15 cellular contexts compared by ENCODE assay signal in genomic region chr17:19275457-19276082, GRCh38.
"Had no signal": no experiment of that assay in that cellular context is flagged by ENCODE, and none has a peak within 500 bp of the region (broad histone marks: within the 10 kb centered on the region; RNA-seq: fewer than 3 reads in every experiment).

No MANE protein-coding gene starts in this region.

- H3K27me3 Mint-ChIP-seq: activated CD8-positive, alpha-beta memory T cell treated with anti-CD3 and anti-CD28 coated beads, Interleukin-2, amount 10 ng/mL, durations not matched to agents 7 days and 5 days; type B pancreatic cell had no signal

- H3K27ac Mint-ChIP-seq: activated CD8-positive, alpha-beta memory T cell treated with anti-CD3 and anti-CD28 coated beads, Interleukin-2, amount 10 ng/mL, durations not matched to agents 7 days and 5 days; activated naive CD8-positive, alpha-beta T cell treated with anti-CD3 and anti-CD28 coated beads for 36 hours; activated T-cell treated with anti-CD3 and anti-CD28 coated beads, Interleukin-2, amount 50 U/mL, for 24 hours; T-helper 17 cell; type B pancreatic cell had no signal

- H3K9me3 Mint-ChIP-seq: activated naive CD8-positive, alpha-beta T cell treated with anti-CD3 and anti-CD28 coated beads for 36 hours; activated T-cell treated with anti-CD3 and anti-CD28 coated beads, Interleukin-2, amount 50 U/mL, for 24 hours; type B pancreatic cell had no signal

- ATAC-seq: activated CD8-positive, alpha-beta memory T cell treated with anti-CD3 and anti-CD28 coated beads, Interleukin-2, amount 10 ng/mL, durations not matched to agents 7 days and 5 days; esophagus mucosa; SK-N-SH treated with all-trans-retinoic acid at 6 μM for 48 hours; T-helper 17 cell had no signal

- H3K4me3 Mint-ChIP-seq: activated CD8-positive, alpha-beta memory T cell treated with anti-CD3 and anti-CD28 coated beads, Interleukin-2, amount 10 ng/mL, durations not matched to agents 7 days and 5 days; activated naive CD8-positive, alpha-beta T cell treated with anti-CD3 and anti-CD28 coated beads for 36 hours; activated T-cell treated with anti-CD3 and anti-CD28 coated beads, Interleukin-2, amount 50 U/mL, for 24 hours; T-helper 17 cell; type B pancreatic cell had no signal

- DNase-seq: activated CD4-positive, alpha-beta T cell treated with anti-CD3 and anti-CD28 coated beads, Interleukin-2, amount 50 U/mL, for 1 hour; activated CD4-positive, CD25-positive, alpha-beta regulatory T cell; activated CD8-positive, alpha-beta memory T cell treated with anti-CD3 and anti-CD28 coated beads, Interleukin-2, amount 10 ng/mL, durations not matched to agents 7 days and 5 days; activated gamma-delta T cell treated with Interleukin-2 at 50 U/mL for 16 hours; activated naive CD8-positive, alpha-beta T cell treated with anti-CD3 and anti-CD28 coated beads for 36 hours; activated T-cell treated with anti-CD3 and anti-CD28 coated beads, Interleukin-2, amount 50 U/mL, for 24 hours; head of caudate nucleus; islet precursor cell; T-helper 17 cell had no signal

- H3K27me3 ChIP-seq: breast epithelium had no signal

- H3K27ac ChIP-seq: parathyroid adenoma had no signal

- H3K4me3 ChIP-seq: breast epithelium, skin epidermis had no signal

- H3K36me3 ChIP-seq: breast epithelium had no signal

- H3K36me3 Mint-ChIP-seq: activated CD8-positive, alpha-beta memory T cell treated with anti-CD3 and anti-CD28 coated beads, Interleukin-2, amount 10 ng/mL, durations not matched to agents 7 days and 5 days; activated naive CD8-positive, alpha-beta T cell treated with anti-CD3 and anti-CD28 coated beads for 36 hours had no signal

- H3K9me3 ChIP-seq: breast epithelium had no signal
